ENCODE assay signal across 8 cellular contexts in the genomic region with DNA sequence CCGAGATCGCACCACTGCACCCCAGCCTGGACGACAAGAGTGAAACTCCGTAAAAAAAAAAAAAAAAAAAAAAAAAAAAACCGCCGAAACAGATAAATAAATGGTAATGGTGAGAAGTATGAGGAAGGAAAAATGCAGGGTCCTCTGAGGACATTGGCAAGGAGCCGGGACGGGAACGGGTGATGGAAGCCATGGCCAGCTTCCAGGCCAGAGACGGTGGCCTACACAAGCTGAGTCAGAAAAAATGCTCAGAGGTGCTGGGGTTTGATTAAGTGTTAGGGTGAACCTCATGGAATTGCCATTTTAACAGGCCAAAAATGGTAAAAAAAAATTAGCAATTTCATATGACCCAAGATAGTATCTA. TPM values are rescaled to one million over a fixed set of nuclear protein-coding genes. Genes with fewer than 3 reads are reported as not detected.
DNase-seq lines count a peak whose midpoint lies in the region; ATAC-seq, FAIRE-seq and TF ChIP-seq lines count a peak whose summit lies in the region.

No MANE protein-coding gene starts in this region.

- peak overlapping the region; percentile 62 for H3K27ac Mint-ChIP-seq in endothelial cell (ENCODE audit: unreplicated experiment)

- no peak for FAIRE-seq in GM19239 (lab: Jason Lieb, UNC)

- H3K36me3 Mint-ChIP-seq in endothelial cell (ENCODE audit: low read depth, unreplicated experiment), result no peaks in the 10 kb centered on the region

- peaks cover 5% of the 10 kb centered on the region for H3K27me3 Mint-ChIP-seq in endothelial cell (ENCODE audit: unreplicated experiment)

- no peaks in the 10 kb centered on the region for H3K9me3 Mint-ChIP-seq in endothelial cell (ENCODE audit: unreplicated experiment)

- H3K4me3 Mint-ChIP-seq in endothelial cell (ENCODE audit: unreplicated experiment), result peak overlapping the region; percentile 96

- TF ChIP-seq CTCF in endothelial cell (IDR thresholded peaks at IDR 0.05; ENCODE audit: unreplicated experiment), result no peak

- no peak for ATAC-seq in GM18867 (IDR thresholded peaks at IDR 0.05; ENCODE audit: unreplicated experiment)

- peaks cover 18% of the 10 kb centered on the region for H3K4me1 Mint-ChIP-seq in endothelial cell (ENCODE audit: unreplicated experiment)

- peak; percentile 68 for DNase-seq in DMS53 (lab: John Stamatoyannopoulos, UW)
- DNase-seq in DMS53 treated with DMSO at 0.1 percent for 48 hours (lab: John Stamatoyannopoulos, UW; ENCODE audit: unreplicated experiment), result no peak
- DNase-seq in RPMI7951 (ENCODE audit: low read depth), result peak; percentile 93
- DNase-seq in endothelial cell (ENCODE audit: low spot score), result no peak
- DNase-seq in myocyte (ENCODE audit: low read depth), result peak; percentile 78
- no peak for DNase-seq in GM19239 (ENCODE audit: insufficient read length, low spot score)
- DNase-seq in SIG-M5 (lab: John Stamatoyannopoulos, UW), result no peak

RNA-seq across cellular contexts. Expression of a gene that starts 0.9 kb away (rescaled TPM):
- 2.8 TPM in 2 replicates for total RNA-seq in RPMI7951 (2014; rRNA removed; shearing (Covaris generic))
- total RNA-seq in endothelial cell (ENCODE audit: unreplicated experiment) (43.7 TPM), myocyte (6.4 and 14.9 TPM in 2 replicates)
- 8.3 TPM for polyA plus RNA-seq in myocyte (2012)

RNA-seq across cellular contexts. Expression of a gene that starts 20.1 kb away (rescaled TPM):
- total RNA-seq in RPMI7951 (2014; rRNA removed; shearing (Covaris generic)), result 213 and 223 TPM in 2 replicates
- total RNA-seq in endothelial cell (ENCODE audit: unreplicated experiment) (98.4 TPM), myocyte (147 and 150 TPM in 2 replicates)
- 256 TPM for polyA plus RNA-seq in myocyte (2012)

RNA-seq across cellular contexts. Expression of a gene that starts 30.0 kb away (rescaled TPM):
- 24.9 and 52.5 TPM in 2 replicates for total RNA-seq in RPMI7951 (2014; rRNA removed; shearing (Covaris generic))
- total RNA-seq in endothelial cell (ENCODE audit: unreplicated experiment), result 165 TPM
- 36.0 and 37.2 TPM in 2 replicates for total RNA-seq in myocyte
- polyA plus RNA-seq in myocyte (2012), result 23.3 TPM

Comparison
In these comparisons a context has a peak if more than half of its experiments do, and no peak if none do; other contexts are left out.
1. DNase-seq: peak in DMS53 (single experiment), RPMI7951 (single experiment) and myocyte (single experiment); none in DMS53 treated with DMSO at 0.1 percent for 48 hours (single experiment), endothelial cell (single experiment), GM19239 (single experiment) and SIG-M5 (single experiment).